Comparison of ENCODE assay signal across 19 cellular contexts in genomic region chr3:123287962-123288302, GRCh38.
"Had no signal": no experiment of that assay in that cellular context is flagged by ENCODE, and none has a peak within 500 bp of the region (broad histone marks: within the 10 kb centered on the region; RNA-seq: fewer than 3 reads in every experiment).

No MANE protein-coding gene starts in this region.

- H3K27ac Mint-ChIP-seq: activated naive CD4-positive, alpha-beta T cell treated with anti-CD3 and anti-CD28 coated beads, Interleukin-2, amount 10 ng/mL, durations not matched to agents 7 days and 5 days; activated naive CD8-positive, alpha-beta T cell treated with anti-CD3 and anti-CD28 coated beads, Interleukin-2, amount 50 U/mL, for 24 hours; activated T-helper 2 cell treated with anti-CD3 and anti-CD28 coated beads, Interferon-gamma antibody, Interleukin-2, Interleukin-4, amounts not matched to agents 10 μg/mL and 5 μg/mL and 100 μg/mL, durations not matched to agents 14 hours and 24 hours and 36 hours; immature natural killer cell; stimulated activated naive CD8-positive, alpha-beta T cell treated with anti-CD3 and anti-CD28 coated beads, Interleukin-15, amount 100 ng/mL, for 72 hours had no signal

- H3K27me3 Mint-ChIP-seq: activated naive CD8-positive, alpha-beta T cell treated with anti-CD3 and anti-CD28 coated beads, Interleukin-2, amount 50 U/mL, for 24 hours had no signal

- H3K4me3 Mint-ChIP-seq: activated naive CD4-positive, alpha-beta T cell treated with anti-CD3 and anti-CD28 coated beads, Interleukin-2, amount 10 ng/mL, durations not matched to agents 7 days and 5 days; activated naive CD8-positive, alpha-beta T cell treated with anti-CD3 and anti-CD28 coated beads, Interleukin-2, amount 50 U/mL, for 24 hours; immature natural killer cell; naive B cell; stimulated activated naive CD8-positive, alpha-beta T cell treated with anti-CD3 and anti-CD28 coated beads, Interleukin-15, amount 100 ng/mL, for 72 hours had no signal

- H3K9me3 Mint-ChIP-seq: activated naive CD4-positive, alpha-beta T cell treated with anti-CD3 and anti-CD28 coated beads, Interleukin-2, amount 10 ng/mL, durations not matched to agents 7 days and 5 days; activated naive CD8-positive, alpha-beta T cell treated with anti-CD3 and anti-CD28 coated beads, Interleukin-2, amount 50 U/mL, for 24 hours; activated T-helper 2 cell treated with anti-CD3 and anti-CD28 coated beads, Interferon-gamma antibody, Interleukin-2, Interleukin-4, amounts not matched to agents 10 μg/mL and 5 μg/mL and 100 μg/mL, durations not matched to agents 14 hours and 24 hours and 36 hours; immature natural killer cell had no signal

- FAIRE-seq: pancreas, small intestine had no signal

- H3K36me3 Mint-ChIP-seq: activated naive CD4-positive, alpha-beta T cell treated with anti-CD3 and anti-CD28 coated beads, Interleukin-2, amount 10 ng/mL, durations not matched to agents 7 days and 5 days; immature natural killer cell; naive B cell had no signal

- DNase-seq: activated CD4-positive, alpha-beta T cell treated with anti-CD3 and anti-CD28 coated beads, Interleukin-2, amount 50 U/mL, for 4 hours; activated naive CD4-positive, alpha-beta T cell treated with anti-CD3 and anti-CD28 coated beads, Interleukin-2, amount 10 ng/mL, durations not matched to agents 7 days and 5 days; activated naive CD8-positive, alpha-beta T cell treated with anti-CD3 and anti-CD28 coated beads, Interleukin-2, amount 50 U/mL, for 24 hours; activated T-cell treated with anti-CD3 and anti-CD28 coated beads, Interleukin-2, amount 50 U/mL, for 1 hour; cortex of kidney; esophagus squamous epithelium; immature natural killer cell; left ventricle myocardium superior; mucosa of descending colon; naive B cell; pancreas; right lobe of liver; small intestine; stimulated activated CD4-positive, alpha-beta T cell treated with anti-CD3 and anti-CD28 coated beads, Interleukin-15, amount 100 ng/mL, for 24 hours; stimulated activated CD4-positive, alpha-beta T cell treated with anti-CD3 and anti-CD28 coated beads, Interleukin-2, amount 100 ng/mL, for 48 hours; stimulated activated naive CD8-positive, alpha-beta T cell treated with anti-CD3 and anti-CD28 coated beads, Interleukin-15, amount 100 ng/mL, for 72 hours; T-helper 2 cell; trophoblast cell had no signal

- H3K4me1 Mint-ChIP-seq: activated naive CD4-positive, alpha-beta T cell treated with anti-CD3 and anti-CD28 coated beads, Interleukin-2, amount 10 ng/mL, durations not matched to agents 7 days and 5 days; activated naive CD8-positive, alpha-beta T cell treated with anti-CD3 and anti-CD28 coated beads, Interleukin-2, amount 50 U/mL, for 24 hours; immature natural killer cell; stimulated activated naive CD8-positive, alpha-beta T cell treated with anti-CD3 and anti-CD28 coated beads, Interleukin-15, amount 100 ng/mL, for 72 hours had no signal

- ATAC-seq: activated naive CD8-positive, alpha-beta T cell treated with anti-CD3 and anti-CD28 coated beads, Interleukin-2, amount 50 U/mL, for 24 hours; left ventricle myocardium superior; mucosa of descending colon; pancreas; right lobe of liver; stimulated activated naive CD8-positive, alpha-beta T cell treated with anti-CD3 and anti-CD28 coated beads, Interleukin-15, amount 100 ng/mL, for 72 hours had no signal
